Comparison of ENCODE assay signal across 8 cellular contexts in the genomic region with DNA sequence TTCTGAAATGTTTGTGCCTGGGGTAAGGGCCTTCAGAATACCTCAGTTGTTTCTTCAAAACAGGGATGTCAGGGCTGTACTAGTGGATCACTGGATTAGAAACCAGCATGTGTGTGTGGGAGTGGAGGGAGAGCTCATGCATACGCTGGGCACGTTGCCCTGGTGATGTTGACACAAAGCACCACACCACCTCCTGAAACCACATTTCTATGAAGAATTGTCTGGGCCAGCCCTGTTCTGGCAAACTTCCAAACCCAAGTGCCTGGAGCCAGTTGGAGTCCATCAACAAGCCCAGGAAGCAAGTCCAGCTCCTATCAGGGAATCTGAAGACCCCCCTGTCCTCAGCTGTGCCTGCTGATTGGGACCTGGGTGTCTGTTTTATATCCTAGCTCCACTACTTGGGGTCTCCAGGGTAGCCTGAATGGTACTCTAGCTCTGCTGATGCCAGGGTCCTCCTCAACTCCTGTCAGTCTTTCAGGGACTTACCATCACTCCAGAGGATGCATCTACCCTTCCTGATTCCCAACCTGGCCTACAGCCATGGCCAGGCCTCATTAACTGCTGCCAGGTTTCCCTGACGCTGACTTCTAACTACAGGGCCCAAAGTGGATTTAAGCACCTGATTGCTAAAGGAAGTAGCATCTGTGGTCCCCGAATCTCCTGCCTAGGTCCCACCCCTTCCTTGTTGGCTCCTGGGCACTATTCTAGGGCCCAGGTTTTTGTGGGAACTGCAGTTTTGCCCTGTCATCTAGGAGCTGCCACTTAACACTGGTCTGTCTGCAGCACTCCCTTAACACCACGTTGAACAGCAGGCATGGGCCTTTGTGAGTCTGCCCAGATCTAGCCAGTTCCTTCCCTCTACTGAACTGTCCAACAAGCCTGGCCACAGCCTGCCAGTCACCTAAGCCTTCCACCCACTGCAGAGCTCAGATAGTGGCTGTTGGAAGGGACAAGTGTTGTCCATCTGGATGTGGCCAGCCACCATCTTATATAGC. TPM values are rescaled to one million over a fixed set of nuclear protein-coding genes. Genes with fewer than 3 reads are reported as not detected.
A peak's percentile ranks its signal among the peaks of the same experiment; 100 is the strongest.
DNase-seq lines count a peak whose midpoint lies in the region; ATAC-seq and TF ChIP-seq lines count a peak whose summit lies in the region.

No MANE protein-coding gene starts in this region.

- TF ChIP-seq POLR2A in tibial nerve (IDR thresholded peaks at IDR 0.05), result no peak

- peak overlapping the region; percentile 29 for H3K4me3 Mint-ChIP-seq in MCF 10A (ENCODE audit: unreplicated experiment)

- H3K4me1 Mint-ChIP-seq in MCF 10A (ENCODE audit: insufficient read depth, unreplicated experiment), result peaks cover 44% of the 10 kb centered on the region

- DNase-seq in DMS53 (lab: John Stamatoyannopoulos, UW), result peak; percentile 98
- peak; percentile 58 to 61 for DNase-seq in NCI-H526 (lab: John Stamatoyannopoulos, UW)
- peak; percentile 99 for DNase-seq in MCF 10A (ENCODE audit: unreplicated experiment)
- DNase-seq in kidney glomerular epithelial cell (lab: John Stamatoyannopoulos, UW), result peak; percentile 96
- peak; percentile 46 to 51 for DNase-seq in tibial nerve (ENCODE audit: low spot score in 2 of 2)
- no peak for DNase-seq in 8988T
- no peak for DNase-seq in HuH-7.5 (ENCODE audit: low spot score)

- H3K36me3 ChIP-seq in tibial nerve, result no peaks in the 10 kb centered on the region

- no peaks in the 10 kb centered on the region for H3K36me3 Mint-ChIP-seq in MCF 10A (ENCODE audit: insufficient read depth, unreplicated experiment)

- H3K27me3 Mint-ChIP-seq in MCF 10A (ENCODE audit: insufficient read depth, unreplicated experiment), result no peaks in the 10 kb centered on the region

- no peak overlapping the region for H3K4me3 ChIP-seq in tibial nerve

- H3K27ac ChIP-seq in tibial nerve, result no peak overlapping the region

- peaks cover 4% of the 10 kb centered on the region for H3K9me3 Mint-ChIP-seq in MCF 10A (ENCODE audit: unreplicated experiment)

- ATAC-seq in HG02973 (IDR thresholded peaks at IDR 0.05; ENCODE audit: unreplicated experiment), result peak; percentile 68

- 34 to 48% methylated on average over 4 to 5 of the region's 5 CpGs for WGBS in tibial nerve, 2 donors

- intact Hi-C loops in MCF 10A (cut with micrococcal nuclease), result no loop called here

- no peaks in the 10 kb centered on the region for H3K27me3 ChIP-seq in tibial nerve

- H3K9me3 ChIP-seq in tibial nerve, result no peaks in the 10 kb centered on the region

- TF ChIP-seq CTCF in MCF 10A (IDR thresholded peaks at IDR 0.05; ENCODE audit: unreplicated experiment) (no peak), tibial nerve (IDR thresholded peaks at IDR 0.05) (no peak)

- TF ChIP-seq EP300 in tibial nerve (IDR thresholded peaks at IDR 0.05), result no peak

- CTCF ChIA-PET in MCF 10A (lab: Yijun Ruan, JAX), result interaction anchor here (0.7 to 2.1 kb wide), 6 partner anchors 11 to 557 kb away, joined by 3 to 10 read pairs (median 4); no protein-coding TSS in a partner anchor

- BruUV-seq in MCF 10A (replicated peaks; lab: Mats Ljungman, UMichigan), result no TSS peak

- peak overlapping the region; percentile 84 for H3K27ac Mint-ChIP-seq in MCF 10A (ENCODE audit: low read depth, unreplicated experiment)

- POLR2A ChIA-PET in MCF 10A (lab: Yijun Ruan, JAX), result interaction anchor here (0.6 to 3.2 kb wide), 9 partner anchors 9 to 1867 kb away, joined by 3 to 18 read pairs (median 5); no protein-coding TSS in a partner anchor

- peaks cover 0 to 7% (median 0%) of the 10 kb centered on the region in 4 donors for H3K4me1 ChIP-seq in tibial nerve

RNA-seq across cellular contexts. Expression of a gene that starts 45.5 kb away (rescaled TPM):
- total RNA-seq in MCF 10A (2022) (1.0 and 1.1 TPM in 2 replicates), tibial nerve (1 to 10 TPM in 1 of 4 donors, not detected in 3; 1.5 TPM)

Comparison
In these comparisons a context has a peak if more than half of its experiments do, and no peak if none do; other contexts are left out.
1. DNase-seq: peak in DMS53 (single experiment), NCI-H526 (2 of 2), MCF 10A (single experiment), kidney glomerular epithelial cell (single experiment) and tibial nerve (2 of 2); none in 8988T (single experiment) and HuH-7.5 (single experiment).